ENCODE assay signal across 36 cellular contexts in genomic region chr1:17935230-17935629, GRCh38.
"Had no signal": no experiment of that assay in that cellular context is flagged by ENCODE, and none has a peak within 500 bp of the region (broad histone marks: within the 10 kb centered on the region; RNA-seq: fewer than 3 reads in every experiment).

No MANE protein-coding gene starts in this region.

- DNase-seq: activated CD4-positive, alpha-beta memory T cell treated with anti-CD3 and anti-CD28 coated beads, Interleukin-2, amount 10 ng/mL, durations not matched to agents 7 days and 5 days; activated CD4-positive, alpha-beta T cell treated with anti-CD3 and anti-CD28 coated beads for 1 hour; activated CD4-positive, alpha-beta T cell treated with anti-CD3 and anti-CD28 coated beads for 48 hours; activated CD4-positive, CD25-positive, alpha-beta regulatory T cell; activated CD8-positive, alpha-beta memory T cell treated with anti-CD3 and anti-CD28 coated beads for 24 hours; activated CD8-positive, alpha-beta memory T cell treated with anti-CD3 and anti-CD28 coated beads, Interleukin-2, amount 10 ng/mL, durations not matched to agents 7 days and 5 days; activated CD8-positive, alpha-beta memory T cell treated with anti-CD3 and anti-CD28 coated beads, Interleukin-2, amount 50 U/mL, for 48 hours; activated effector memory CD4-positive, alpha-beta T cell treated with anti-CD3 and anti-CD28 coated beads, Interleukin-2, amount 50 U/mL, for 16 hours; activated naive CD4-positive, alpha-beta T cell treated with Interleukin-2 at 50 U/mL for 16 hours; activated naive CD8-positive, alpha-beta T cell treated with anti-CD3 and anti-CD28 coated beads, Interleukin-2, amount 10 ng/mL, durations not matched to agents 7 days and 5 days; activated T-cell treated with anti-CD3 and anti-CD28 coated beads, Interleukin-2, amount 50 U/mL, for 48 hours; body of pancreas; MM.1S; MV-4-11; NCI-H1092; NCI-H1417; NCI-H146; NCI-H187; NCI-H2029 treated with DMSO at 0.1 percent for 48 hours; NCI-H2107; NCI-H2171; NCI-H510A; NCI-H69; NK-92 treated with Interleukin-12 subunit alpha and Interleukin-12 subunit beta, amount 100 ng/mL, for 24 hours; PC-3; Peyer's patch; RPMI8226; SIG-M5; T1000; WERI-Rb-1 had no signal

- H3K27ac ChIP-seq: body of pancreas, breast epithelium, KMS-11, Peyer's patch, WERI-Rb-1 had no signal

- H3K27me3 Mint-ChIP-seq: activated CD4-positive, alpha-beta memory T cell treated with anti-CD3 and anti-CD28 coated beads, Interleukin-2, amount 10 ng/mL, durations not matched to agents 7 days and 5 days; activated CD8-positive, alpha-beta memory T cell treated with anti-CD3 and anti-CD28 coated beads, Interleukin-2, amount 10 ng/mL, durations not matched to agents 7 days and 5 days had no signal

- H3K27me3 ChIP-seq: breast epithelium, Peyer's patch had no signal

- H3K4me1 ChIP-seq: body of pancreas, breast epithelium, Peyer's patch had no signal

- H3K4me3 ChIP-seq: body of pancreas, breast epithelium, Peyer's patch had no signal

- FAIRE-seq: astrocyte had no signal

- H3K9me3 ChIP-seq: body of pancreas, breast epithelium, Peyer's patch had no signal

- H3K4me2 ChIP-seq: KMS-11 had no signal

- H3K9me3 Mint-ChIP-seq: activated naive CD4-positive, alpha-beta T cell treated with anti-CD3 and anti-CD28 coated beads, Interleukin-2, amount 50 U/mL, for 24 hours; activated naive CD8-positive, alpha-beta T cell treated with anti-CD3 and anti-CD28 coated beads, Interleukin-2, amount 10 ng/mL, durations not matched to agents 7 days and 5 days; activated T-helper 17 cell treated with anti-CD3 and anti-CD28 coated beads, Interleukin-2, amount 50 U/mL, for 72 hours had no signal

- ATAC-seq: activated CD8-positive, alpha-beta memory T cell treated with anti-CD3 and anti-CD28 coated beads, Interleukin-2, amount 10 ng/mL, durations not matched to agents 7 days and 5 days; activated T-helper 17 cell treated with anti-CD3 and anti-CD28 coated beads, Interleukin-2, amount 50 U/mL, for 72 hours; body of pancreas; PC-3; SK-N-SH treated with all-trans-retinoic acid at 6 μM for 48 hours had no signal

- H3K36me3 ChIP-seq: breast epithelium, Peyer's patch, WERI-Rb-1 had no signal

- H3K4me1 Mint-ChIP-seq: activated CD4-positive, alpha-beta memory T cell treated with anti-CD3 and anti-CD28 coated beads, Interleukin-2, amount 10 ng/mL, durations not matched to agents 7 days and 5 days; activated CD8-positive, alpha-beta memory T cell treated with anti-CD3 and anti-CD28 coated beads, Interleukin-2, amount 10 ng/mL, durations not matched to agents 7 days and 5 days; activated naive CD4-positive, alpha-beta T cell treated with anti-CD3 and anti-CD28 coated beads, Interleukin-2, amount 50 U/mL, for 24 hours; activated naive CD8-positive, alpha-beta T cell treated with anti-CD3 and anti-CD28 coated beads, Interleukin-2, amount 10 ng/mL, durations not matched to agents 7 days and 5 days; activated T-helper 17 cell treated with anti-CD3 and anti-CD28 coated beads, Interleukin-2, amount 50 U/mL, for 72 hours had no signal

- H3K9ac ChIP-seq: KMS-11 had no signal

- H3K27ac Mint-ChIP-seq: activated CD4-positive, alpha-beta memory T cell treated with anti-CD3 and anti-CD28 coated beads, Interleukin-2, amount 10 ng/mL, durations not matched to agents 7 days and 5 days; activated CD8-positive, alpha-beta memory T cell treated with anti-CD3 and anti-CD28 coated beads, Interleukin-2, amount 10 ng/mL, durations not matched to agents 7 days and 5 days; activated naive CD4-positive, alpha-beta T cell treated with anti-CD3 and anti-CD28 coated beads, Interleukin-2, amount 50 U/mL, for 24 hours; activated naive CD8-positive, alpha-beta T cell treated with anti-CD3 and anti-CD28 coated beads, Interleukin-2, amount 10 ng/mL, durations not matched to agents 7 days and 5 days; activated T-helper 17 cell treated with anti-CD3 and anti-CD28 coated beads, Interleukin-2, amount 50 U/mL, for 72 hours had no signal

- H3K36me3 Mint-ChIP-seq: activated CD8-positive, alpha-beta memory T cell treated with anti-CD3 and anti-CD28 coated beads, Interleukin-2, amount 10 ng/mL, durations not matched to agents 7 days and 5 days; activated naive CD4-positive, alpha-beta T cell treated with anti-CD3 and anti-CD28 coated beads, Interleukin-2, amount 50 U/mL, for 24 hours; activated naive CD8-positive, alpha-beta T cell treated with anti-CD3 and anti-CD28 coated beads, Interleukin-2, amount 10 ng/mL, durations not matched to agents 7 days and 5 days had no signal

- H3K4me3 Mint-ChIP-seq: activated CD4-positive, alpha-beta memory T cell treated with anti-CD3 and anti-CD28 coated beads, Interleukin-2, amount 10 ng/mL, durations not matched to agents 7 days and 5 days; activated CD8-positive, alpha-beta memory T cell treated with anti-CD3 and anti-CD28 coated beads, Interleukin-2, amount 10 ng/mL, durations not matched to agents 7 days and 5 days; activated naive CD4-positive, alpha-beta T cell treated with anti-CD3 and anti-CD28 coated beads, Interleukin-2, amount 50 U/mL, for 24 hours; activated naive CD8-positive, alpha-beta T cell treated with anti-CD3 and anti-CD28 coated beads, Interleukin-2, amount 10 ng/mL, durations not matched to agents 7 days and 5 days; activated T-helper 17 cell treated with anti-CD3 and anti-CD28 coated beads, Interleukin-2, amount 50 U/mL, for 72 hours had no signal
